In the genomic region with DNA sequence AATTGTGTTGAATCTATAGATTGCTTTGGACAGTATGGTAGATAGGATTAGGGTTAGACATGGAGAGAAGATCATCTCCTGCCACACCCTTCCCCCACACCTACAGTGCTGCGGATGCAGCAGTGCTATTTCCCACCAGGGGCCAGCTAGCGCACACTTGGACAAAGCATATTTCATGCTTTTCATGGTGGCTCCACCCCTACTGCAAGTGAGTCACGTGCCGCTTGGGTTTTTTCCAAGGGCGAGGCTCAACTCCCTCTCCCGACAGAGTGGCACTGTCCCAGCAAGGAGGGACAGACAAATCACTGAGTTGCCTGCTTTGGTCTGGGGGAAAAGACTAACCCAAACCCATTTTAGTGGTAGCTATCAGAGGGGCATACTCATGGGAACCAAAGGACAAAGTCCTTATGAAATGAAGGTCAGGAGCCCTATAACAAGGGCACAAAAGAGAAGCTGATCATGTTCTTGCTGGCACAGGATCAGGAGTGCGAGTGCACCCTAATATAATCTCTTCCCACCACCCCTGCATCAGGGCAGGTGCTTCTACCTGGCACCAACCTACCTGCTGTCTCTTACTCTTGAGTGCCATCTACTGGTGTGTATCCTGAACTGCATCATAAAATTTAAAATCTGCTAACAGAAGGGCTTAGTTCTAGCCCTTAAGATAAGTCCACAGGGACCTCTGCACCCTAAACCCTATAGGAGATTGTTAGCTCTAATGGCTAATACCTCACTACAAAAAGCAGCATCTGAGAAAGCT, we compare ENCODE assay signal across 9 cellular contexts. TPM values are rescaled to one million over a fixed set of nuclear protein-coding genes. Genes with fewer than 3 reads are reported as not detected.
DNase-seq lines count a peak whose midpoint lies in the region; ATAC-seq and TF ChIP-seq lines count a peak whose summit lies in the region.
"Had no signal": no experiment of that assay in that cellular context is flagged by ENCODE, and none has a peak within 500 bp of the region (broad histone marks: within the 10 kb centered on the region; RNA-seq: fewer than 3 reads in every experiment).

No MANE protein-coding gene starts in this region.

- peaks cover 5% of the 10 kb centered on the region for H3K4me1 Mint-ChIP-seq in activated T-helper 17 cell treated with anti-CD3 and anti-CD28 coated beads, Interleukin-2, amount 50 U/mL, for 72 hours

- peak overlapping the region; percentile 22 for H3K27ac Mint-ChIP-seq in activated T-helper 17 cell treated with anti-CD3 and anti-CD28 coated beads, Interleukin-2, amount 50 U/mL, for 72 hours
- H3K27ac Mint-ChIP-seq: natural killer cell treated with Interleukin-12 subunit alpha and Interleukin-12 subunit beta and Interleukin-15 and Interleukin-18, amount 100 ng/mL, for 72 hours had no signal

- no peaks in the 10 kb centered on the region for H3K9me3 Mint-ChIP-seq in activated T-helper 17 cell treated with anti-CD3 and anti-CD28 coated beads, Interleukin-2, amount 50 U/mL, for 72 hours
- H3K9me3 Mint-ChIP-seq: natural killer cell treated with Interleukin-12 subunit alpha and Interleukin-12 subunit beta and Interleukin-15 and Interleukin-18, amount 100 ng/mL, for 72 hours had no signal

- H3K27me3 Mint-ChIP-seq in activated T-helper 17 cell treated with anti-CD3 and anti-CD28 coated beads, Interleukin-2, amount 50 U/mL, for 72 hours = no peaks in the 10 kb centered on the region

- DNase-seq in AG20443 (ENCODE audit: low spot score) = peak; percentile 21
- DNase-seq in GM12864 (ENCODE audit: low read depth) = no peak
- peak; percentile 40 for DNase-seq in NAMALWA (ENCODE audit: low spot score)
- no peak for DNase-seq in left lobe of liver (ENCODE audit: low spot score)
- DNase-seq in OCI-M2 (lab: John Stamatoyannopoulos, UW; ENCODE audit: unreplicated experiment) = no peak

- H3K4me3 ChIP-seq in GM12864 (ENCODE audit: low read depth, low read length) = no peak overlapping the region

- TF ChIP-seq CTCF in GM12864 (IDR thresholded peaks at IDR 0.05; ENCODE audit: low read depth, low read length, missing control alignments) = peak; percentile 65

- no peak overlapping the region for H3K4me3 Mint-ChIP-seq in activated T-helper 17 cell treated with anti-CD3 and anti-CD28 coated beads, Interleukin-2, amount 50 U/mL, for 72 hours
- H3K4me3 Mint-ChIP-seq: natural killer cell treated with Interleukin-12 subunit alpha and Interleukin-12 subunit beta and Interleukin-15 and Interleukin-18, amount 100 ng/mL, for 72 hours had no signal

- peak; percentile 40 for ATAC-seq in activated T-helper 17 cell treated with anti-CD3 and anti-CD28 coated beads, Interleukin-2, amount 50 U/mL, for 72 hours (replicated peaks)
- peak; percentile 88 for ATAC-seq in left lobe of liver
- no peak for ATAC-seq in GM18868 (IDR thresholded peaks at IDR 0.05; ENCODE audit: unreplicated experiment)
- ATAC-seq in HG03095 (IDR thresholded peaks at IDR 0.05; ENCODE audit: unreplicated experiment) = no peak

- H3K36me3 Mint-ChIP-seq in activated T-helper 17 cell treated with anti-CD3 and anti-CD28 coated beads, Interleukin-2, amount 50 U/mL, for 72 hours (ENCODE audit: low read depth) = no peaks in the 10 kb centered on the region
- H3K36me3 Mint-ChIP-seq: natural killer cell treated with Interleukin-12 subunit alpha and Interleukin-12 subunit beta and Interleukin-15 and Interleukin-18, amount 100 ng/mL, for 72 hours had no signal

RNA-seq across cellular contexts. Expression of a gene that starts 55.1 kb away (rescaled TPM):
- total RNA-seq in activated T-helper 17 cell treated with anti-CD3 and anti-CD28 coated beads, Interleukin-2, amount 50 U/mL, for 72 hours = not detected
- total RNA-seq in left lobe of liver = not detected
- total RNA-seq: natural killer cell treated with Interleukin-12 subunit alpha and Interleukin-12 subunit beta and Interleukin-15 and Interleukin-18, amount 100 ng/mL, for 72 hours had no signal

Comparison
In these comparisons a context has a peak if more than half of its experiments do, and no peak if none do; other contexts are left out.
1. DNase-seq: peak in AG20443 (single experiment) and NAMALWA (single experiment); none in GM12864 (single experiment), left lobe of liver (single experiment) and OCI-M2 (single experiment).
2. ATAC-seq: peak in activated T-helper 17 cell treated with anti-CD3 and anti-CD28 coated beads, Interleukin-2, amount 50 U/mL, for 72 hours (single experiment) and left lobe of liver (single experiment); none in GM18868 (single experiment) and HG03095 (single experiment).